In genomic region chr2:190785380-190785779, GRCh38 we compare ENCODE assay signal across 19 cellular contexts.
A peak's percentile ranks its signal among the peaks of the same experiment; 100 is the strongest.
DNase-seq lines count a peak whose midpoint lies in the region; ATAC-seq and TF ChIP-seq lines count a peak whose summit lies in the region.
"Had no signal": no experiment of that assay in that cellular context is flagged by ENCODE, and none has a peak within 500 bp of the region (broad histone marks: within the 10 kb centered on the region; RNA-seq: fewer than 3 reads in every experiment).

No MANE protein-coding gene starts in this region.

- H2AFZ ChIP-seq in PC-3 (ENCODE audit: low read length) = no peak overlapping the region

- no peaks in the 10 kb centered on the region for H3K36me3 Mint-ChIP-seq in activated CD8-positive, alpha-beta T cell treated with anti-CD3 and anti-CD28 coated beads for 36 hours (ENCODE audit: low read depth)
- H3K36me3 Mint-ChIP-seq in activated CD8-positive, alpha-beta T cell treated with anti-CD3 and anti-CD28 coated beads, Interleukin-2, amount 10 ng/mL, durations not matched to agents 7 days and 5 days (ENCODE audit: low read depth) = no peaks in the 10 kb centered on the region
- H3K36me3 Mint-ChIP-seq in activated CD8-positive, alpha-beta memory T cell treated with anti-CD3 and anti-CD28 coated beads, Interleukin-2, amount 10 ng/mL, durations not matched to agents 7 days and 5 days = peaks cover 2% of the 10 kb centered on the region
- H3K36me3 Mint-ChIP-seq: CD8-positive, alpha-beta T cell had no signal

- intact Hi-C loops in activated CD8-positive, alpha-beta T cell treated with anti-CD3 and anti-CD28 coated beads for 36 hours (cut with micrococcal nuclease) = loop anchor here (10.0 kb wide), 1 partner anchor 159 kb away; no protein-coding TSS in a partner anchor
- intact Hi-C loops in PC-3 (cut with micrococcal nuclease) (loop anchor here (10.0 kb wide), 1 partner anchor 369 kb away; the partner anchor contains the start of gene STAT4), left colon (cut with DNase I, micrococcal nuclease) (no loop called here)

- H3K27me3 ChIP-seq in PC-3 (ENCODE audit: low read length) = no peaks in the 10 kb centered on the region
- H3K27me3 ChIP-seq: BLaER1 had no signal

- H3K9me3 ChIP-seq in PC-3 (ENCODE audit: low read length) = no peaks in the 10 kb centered on the region

- H3K9me2 ChIP-seq in PC-3 (replicated peaks; ENCODE audit: low read length) = no peaks in the 10 kb centered on the region

- no peak overlapping the region for H3K9ac ChIP-seq in PC-3 (ENCODE audit: low read length)
- H3K9ac ChIP-seq: BLaER1 had no signal

- no peak overlapping the region for H3K4me3 Mint-ChIP-seq in activated CD8-positive, alpha-beta T cell treated with anti-CD3 and anti-CD28 coated beads for 36 hours
- no peak overlapping the region for H3K4me3 Mint-ChIP-seq in activated CD8-positive, alpha-beta T cell treated with anti-CD3 and anti-CD28 coated beads, Interleukin-2, amount 10 ng/mL, durations not matched to agents 7 days and 5 days
- H3K4me3 Mint-ChIP-seq in activated CD8-positive, alpha-beta memory T cell treated with anti-CD3 and anti-CD28 coated beads, Interleukin-2, amount 10 ng/mL, durations not matched to agents 7 days and 5 days = no peak overlapping the region
- H3K4me3 Mint-ChIP-seq: CD8-positive, alpha-beta T cell had no signal

- H3K27ac Mint-ChIP-seq in activated CD8-positive, alpha-beta T cell treated with anti-CD3 and anti-CD28 coated beads for 36 hours = no peak overlapping the region
- H3K27ac Mint-ChIP-seq in activated CD8-positive, alpha-beta T cell treated with anti-CD3 and anti-CD28 coated beads, Interleukin-2, amount 10 ng/mL, durations not matched to agents 7 days and 5 days = no peak overlapping the region
- no peak overlapping the region for H3K27ac Mint-ChIP-seq in activated CD8-positive, alpha-beta memory T cell treated with anti-CD3 and anti-CD28 coated beads, Interleukin-2, amount 10 ng/mL, durations not matched to agents 7 days and 5 days
- H3K27ac Mint-ChIP-seq: CD8-positive, alpha-beta T cell had no signal

- no peak overlapping the region for H3K4me2 ChIP-seq in PC-3 (ENCODE audit: low read length)
- H3K4me2 ChIP-seq: BLaER1 had no signal

- H3K79me2 ChIP-seq in PC-3 (ENCODE audit: low read length) = no peaks in the 10 kb centered on the region

- H3K27ac ChIP-seq in PC-3 (ENCODE audit: low read length) (no peak overlapping the region), RWPE1 (no peak overlapping the region)
- H3K27ac ChIP-seq: BLaER1 had no signal

- H3K9me3 Mint-ChIP-seq in activated CD8-positive, alpha-beta T cell treated with anti-CD3 and anti-CD28 coated beads for 36 hours = peaks cover 4% of the 10 kb centered on the region
- no peaks in the 10 kb centered on the region for H3K9me3 Mint-ChIP-seq in activated CD8-positive, alpha-beta T cell treated with anti-CD3 and anti-CD28 coated beads, Interleukin-2, amount 10 ng/mL, durations not matched to agents 7 days and 5 days (ENCODE audit: insufficient read depth)
- H3K9me3 Mint-ChIP-seq in activated CD8-positive, alpha-beta memory T cell treated with anti-CD3 and anti-CD28 coated beads, Interleukin-2, amount 10 ng/mL, durations not matched to agents 7 days and 5 days (ENCODE audit: low read depth) = no peaks in the 10 kb centered on the region
- H3K9me3 Mint-ChIP-seq: CD8-positive, alpha-beta T cell had no signal

- peaks cover 18% of the 10 kb centered on the region for H3K4me1 ChIP-seq in PC-3 (ENCODE audit: insufficient read depth, low read length)

- no peaks in the 10 kb centered on the region for H3K36me3 ChIP-seq in PC-3 (ENCODE audit: low read depth, low read length)
- H3K36me3 ChIP-seq: BLaER1 had no signal

- no peaks in the 10 kb centered on the region for H4K20me1 ChIP-seq in PC-3 (ENCODE audit: low read length)
- H4K20me1 ChIP-seq: BLaER1 had no signal

- POLR2A ChIA-PET in activated CD8-positive, alpha-beta T cell treated with anti-CD3 and anti-CD28 coated beads for 36 hours (lab: Charles Lee) = no interaction called here
- POLR2A ChIA-PET in activated CD8-positive, alpha-beta T cell treated with anti-CD3 and anti-CD28 coated beads, Interleukin-2, amount 10 ng/mL, durations not matched to agents 7 days and 5 days (lab: Charles Lee) = no interaction called here
- POLR2A ChIA-PET in PC-3 (lab: Charles Lee; ENCODE audit: unreplicated experiment) = no interaction called here
- POLR2A ChIA-PET in RWPE1 (lab: Yijun Ruan, JAX; ENCODE audit: low non-redundant PET) = no interaction called here

- DNase-seq in activated CD8-positive, alpha-beta T cell treated with anti-CD3 and anti-CD28 coated beads for 36 hours = peak; percentile 29
- DNase-seq in activated CD8-positive, alpha-beta T cell treated with anti-CD3 and anti-CD28 coated beads, Interleukin-2, amount 10 ng/mL, durations not matched to agents 7 days and 5 days = no peak
- peak; percentile 20 for DNase-seq in PC-3
- DNase-seq in left colon = no peak
- DNase-seq in stimulated activated naive CD8-positive, alpha-beta T cell treated with anti-CD3 and anti-CD28 coated beads, Interleukin-15, Interleukin-2, amounts not matched to agents 100 U/mL and 50 U/mL, for 24 hours = no peak
- no peak for DNase-seq in activated CD8-positive, alpha-beta memory T cell treated with anti-CD3 and anti-CD28 coated beads, Interleukin-2, amount 10 ng/mL, durations not matched to agents 7 days and 5 days
- DNase-seq in RWPE1 (ENCODE audit: low spot score) = no peak
- DNase-seq: CD8-positive, alpha-beta T cell; DMS53; EL; GOT3; MM.1S; NCI-H1092; NCI-H1436 treated with DMSO at 0.1 percent for 48 hours; NCI-H2029; NCI-H345; NCI-H524 treated with DMSO at 0.1 percent for 48 hours had no signal

- no TSS peak for BruUV-seq in PC-3 (replicated peaks; lab: Mats Ljungman, UMichigan)

- no peak overlapping the region for H3K4me3 ChIP-seq in PC-3 (ENCODE audit: low read length)
- H3K4me3 ChIP-seq: BLaER1 had no signal

- TF ChIP-seq CTCF in activated CD8-positive, alpha-beta T cell treated with anti-CD3 and anti-CD28 coated beads for 36 hours (IDR thresholded peaks at IDR 0.05) = no peak
- TF ChIP-seq CTCF in PC-3 (conservative IDR thresholded peaks at IDR 0.05; ENCODE audit: low read depth, low read length) (no peak), RWPE1 (conservative IDR thresholded peaks at IDR 0.05; ENCODE audit: low read depth) (no peak)

- CTCF ChIA-PET in activated CD8-positive, alpha-beta T cell treated with anti-CD3 and anti-CD28 coated beads for 36 hours (lab: Charles Lee) = interaction anchor here (2.5 kb wide), 1 partner anchor 163 kb away, joined by 18 read pairs; no protein-coding TSS in a partner anchor
- CTCF ChIA-PET in activated CD8-positive, alpha-beta T cell treated with anti-CD3 and anti-CD28 coated beads, Interleukin-2, amount 10 ng/mL, durations not matched to agents 7 days and 5 days (lab: Charles Lee) = interaction anchor here (1.6 to 5.8 kb wide), 2 partner anchors 90 to 162 kb away, joined by 4 to 44 read pairs; no protein-coding TSS in a partner anchor
- CTCF ChIA-PET in PC-3 (lab: Charles Lee) (no interaction called here), RWPE1 (lab: Yijun Ruan, JAX) (no interaction called here)
- CTCF ChIA-PET in activated CD8-positive, alpha-beta memory T cell treated with anti-CD3 and anti-CD28 coated beads, Interleukin-2, amount 10 ng/mL, durations not matched to agents 7 days and 5 days (lab: Charles Lee) = no interaction called here

- peak; percentile 74 for ATAC-seq in activated CD8-positive, alpha-beta T cell treated with anti-CD3 and anti-CD28 coated beads for 36 hours
- no peak for ATAC-seq in activated CD8-positive, alpha-beta T cell treated with anti-CD3 and anti-CD28 coated beads, Interleukin-2, amount 10 ng/mL, durations not matched to agents 7 days and 5 days
- ATAC-seq in PC-3 = no peak
- peak; percentile 60 for ATAC-seq in left colon
- peak; percentile 80 for ATAC-seq in stimulated activated naive CD8-positive, alpha-beta T cell treated with anti-CD3 and anti-CD28 coated beads, Interleukin-15, Interleukin-2, amounts not matched to agents 100 U/mL and 50 U/mL, for 24 hours
- no peak for ATAC-seq in activated CD8-positive, alpha-beta memory T cell treated with anti-CD3 and anti-CD28 coated beads, Interleukin-2, amount 10 ng/mL, durations not matched to agents 7 days and 5 days
- ATAC-seq in GM21528 (IDR thresholded peaks at IDR 0.05; ENCODE audit: low FRiP score, unreplicated experiment) = no peak
- ATAC-seq: CD8-positive, alpha-beta T cell had no signal

- no peaks in the 10 kb centered on the region for H3F3A ChIP-seq in PC-3 (ENCODE audit: low read length, unreplicated experiment)

- H3K4me1 Mint-ChIP-seq in activated CD8-positive, alpha-beta T cell treated with anti-CD3 and anti-CD28 coated beads for 36 hours (ENCODE audit: low read depth) = peaks cover 37% of the 10 kb centered on the region
- H3K4me1 Mint-ChIP-seq in activated CD8-positive, alpha-beta T cell treated with anti-CD3 and anti-CD28 coated beads, Interleukin-2, amount 10 ng/mL, durations not matched to agents 7 days and 5 days (ENCODE audit: low read depth) = peaks cover 3% of the 10 kb centered on the region
- peaks cover 5% of the 10 kb centered on the region for H3K4me1 Mint-ChIP-seq in activated CD8-positive, alpha-beta memory T cell treated with anti-CD3 and anti-CD28 coated beads, Interleukin-2, amount 10 ng/mL, durations not matched to agents 7 days and 5 days

- H3K27me3 Mint-ChIP-seq in activated CD8-positive, alpha-beta T cell treated with anti-CD3 and anti-CD28 coated beads for 36 hours = peaks cover 1% of the 10 kb centered on the region
- peaks cover 6% of the 10 kb centered on the region for H3K27me3 Mint-ChIP-seq in activated CD8-positive, alpha-beta T cell treated with anti-CD3 and anti-CD28 coated beads, Interleukin-2, amount 10 ng/mL, durations not matched to agents 7 days and 5 days (ENCODE audit: low read depth)
- no peaks in the 10 kb centered on the region for H3K27me3 Mint-ChIP-seq in activated CD8-positive, alpha-beta memory T cell treated with anti-CD3 and anti-CD28 coated beads, Interleukin-2, amount 10 ng/mL, durations not matched to agents 7 days and 5 days

Comparison
In these comparisons a context has a peak if more than half of its experiments do, and no peak if none do; other contexts are left out.
1. ATAC-seq: peak in activated CD8-positive, alpha-beta T cell treated with anti-CD3 and anti-CD28 coated beads for 36 hours (single experiment), left colon (single experiment) and stimulated activated naive CD8-positive, alpha-beta T cell treated with anti-CD3 and anti-CD28 coated beads, Interleukin-15, Interleukin-2, amounts not matched to agents 100 U/mL and 50 U/mL, for 24 hours (single experiment); none in activated CD8-positive, alpha-beta T cell treated with anti-CD3 and anti-CD28 coated beads, Interleukin-2, amount 10 ng/mL, durations not matched to agents 7 days and 5 days (single experiment), PC-3 (single experiment), activated CD8-positive, alpha-beta memory T cell treated with anti-CD3 and anti-CD28 coated beads, Interleukin-2, amount 10 ng/mL, durations not matched to agents 7 days and 5 days (single experiment) and GM21528 (single experiment).
2. DNase-seq: peak in activated CD8-positive, alpha-beta T cell treated with anti-CD3 and anti-CD28 coated beads for 36 hours (single experiment) and PC-3 (single experiment); none in activated CD8-positive, alpha-beta T cell treated with anti-CD3 and anti-CD28 coated beads, Interleukin-2, amount 10 ng/mL, durations not matched to agents 7 days and 5 days (single experiment), left colon (0 of 2), stimulated activated naive CD8-positive, alpha-beta T cell treated with anti-CD3 and anti-CD28 coated beads, Interleukin-15, Interleukin-2, amounts not matched to agents 100 U/mL and 50 U/mL, for 24 hours (single experiment), activated CD8-positive, alpha-beta memory T cell treated with anti-CD3 and anti-CD28 coated beads, Interleukin-2, amount 10 ng/mL, durations not matched to agents 7 days and 5 days (single experiment) and RWPE1 (single experiment).
3. CTCF ChIA-PET loops: an anchor here in activated CD8-positive, alpha-beta T cell treated with anti-CD3 and anti-CD28 coated beads for 36 hours (2.5 kb wide) and activated CD8-positive, alpha-beta T cell treated with anti-CD3 and anti-CD28 coated beads, Interleukin-2, amount 10 ng/mL, durations not matched to agents 7 days and 5 days (1.6 to 5.8 kb wide); none called in PC-3, activated CD8-positive, alpha-beta memory T cell treated with anti-CD3 and anti-CD28 coated beads, Interleukin-2, amount 10 ng/mL, durations not matched to agents 7 days and 5 days and RWPE1.
4. intact Hi-C loops: an anchor here in activated CD8-positive, alpha-beta T cell treated with anti-CD3 and anti-CD28 coated beads for 36 hours (10.0 kb wide) and PC-3 (10.0 kb wide); none called in left colon.